1 cellular context compared by ENCODE assay signal in the genomic region with DNA sequence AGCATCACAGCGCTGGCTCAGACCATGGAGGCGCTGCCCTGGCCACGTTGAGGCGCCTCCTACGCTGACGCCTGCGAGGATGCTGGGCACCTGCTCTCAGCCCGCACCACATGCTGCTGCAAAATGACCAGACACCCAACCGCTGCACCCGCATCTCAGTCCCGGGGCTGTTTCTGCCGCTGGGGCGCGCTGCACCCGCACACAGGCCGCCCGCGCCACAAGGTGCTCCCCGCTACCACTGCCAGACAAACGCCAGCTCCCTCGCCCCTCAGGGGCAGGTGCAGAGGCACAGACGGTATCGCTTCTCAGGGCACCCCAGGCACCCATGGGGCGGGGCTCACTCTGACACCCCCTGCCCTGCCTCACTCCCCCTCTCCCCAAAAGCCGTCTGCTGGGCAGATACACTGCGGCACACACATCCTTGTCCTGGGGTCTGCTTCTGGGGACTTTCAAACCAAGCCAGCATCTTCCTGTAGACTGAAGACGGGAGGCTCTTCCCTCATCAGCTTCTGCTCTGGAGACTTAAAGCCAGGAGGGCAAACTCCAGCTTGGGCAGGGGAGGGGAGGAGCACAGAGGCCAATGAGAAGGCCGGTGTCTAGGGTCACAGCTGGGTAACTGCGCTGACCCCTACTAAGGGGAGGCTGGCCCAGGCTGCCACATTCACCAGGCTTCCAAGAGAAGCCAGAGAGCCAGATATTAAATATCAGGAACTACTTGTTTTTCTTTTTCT.
TF ChIP-seq lines count a peak whose summit lies in the region.

No MANE protein-coding gene starts in this region.

TF ChIP-seq in GM12878, 131 proteins besides CTCF, POLR2A, EP300 and RAD21:
- TF ChIP-seq POLR2AphosphoS5 (IDR thresholded peaks at IDR 0.05; ENCODE audit: low read length): 0 out of 2 replicates have a peak, but pooled peaks have one; percentile 35
- TF ChIP-seq CREB1 (IDR thresholded peaks at IDR 0.05; ENCODE audit: low read depth): no peak
- no peak for TF ChIP-seq CUX1 (IDR thresholded peaks at IDR 0.05; ENCODE audit: insufficient replicate concordance, low read depth, low read length)
- no peak for TF ChIP-seq ESRRA (IDR thresholded peaks at IDR 0.05; ENCODE audit: low read length)
- TF ChIP-seq, protein P1, sequence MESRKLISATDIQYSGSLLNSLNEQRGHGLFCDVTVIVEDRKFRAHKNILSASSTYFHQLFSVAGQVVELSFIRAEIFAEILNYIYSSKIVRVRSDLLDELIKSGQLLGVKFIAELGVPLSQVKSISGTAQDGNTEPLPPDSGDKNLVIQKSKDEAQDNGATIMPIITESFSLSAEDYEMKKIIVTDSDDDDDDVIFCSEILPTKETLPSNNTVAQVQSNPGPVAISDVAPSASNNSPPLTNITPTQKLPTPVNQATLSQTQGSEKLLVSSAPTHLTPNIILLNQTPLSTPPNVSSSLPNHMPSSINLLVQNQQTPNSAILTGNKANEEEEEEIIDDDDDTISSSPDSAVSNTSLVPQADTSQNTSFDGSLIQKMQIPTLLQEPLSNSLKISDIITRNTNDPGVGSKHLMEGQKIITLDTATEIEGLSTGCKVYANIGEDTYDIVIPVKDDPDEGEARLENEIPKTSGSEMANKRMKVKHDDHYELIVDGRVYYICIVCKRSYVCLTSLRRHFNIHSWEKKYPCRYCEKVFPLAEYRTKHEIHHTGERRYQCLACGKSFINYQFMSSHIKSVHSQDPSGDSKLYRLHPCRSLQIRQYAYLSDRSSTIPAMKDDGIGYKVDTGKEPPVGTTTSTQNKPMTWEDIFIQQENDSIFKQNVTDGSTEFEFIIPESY (IDR thresholded peaks at IDR 0.05): no peak
- TF ChIP-seq ATF7 (IDR thresholded peaks at IDR 0.05; ENCODE audit: low read depth): no peak
- TF ChIP-seq SRF (IDR thresholded peaks at IDR 0.05; ENCODE audit: low read depth in 2 of 2, low read length in 2 of 2): no peak
- TF ChIP-seq MTA2 (IDR thresholded peaks at IDR 0.05; ENCODE audit: low read depth): no peak
- no peak for TF ChIP-seq GATAD2B (conservative IDR thresholded peaks at IDR 0.05; ENCODE audit: low read depth)
